ENCODE assay signal across 18 cellular contexts in the genomic region with DNA sequence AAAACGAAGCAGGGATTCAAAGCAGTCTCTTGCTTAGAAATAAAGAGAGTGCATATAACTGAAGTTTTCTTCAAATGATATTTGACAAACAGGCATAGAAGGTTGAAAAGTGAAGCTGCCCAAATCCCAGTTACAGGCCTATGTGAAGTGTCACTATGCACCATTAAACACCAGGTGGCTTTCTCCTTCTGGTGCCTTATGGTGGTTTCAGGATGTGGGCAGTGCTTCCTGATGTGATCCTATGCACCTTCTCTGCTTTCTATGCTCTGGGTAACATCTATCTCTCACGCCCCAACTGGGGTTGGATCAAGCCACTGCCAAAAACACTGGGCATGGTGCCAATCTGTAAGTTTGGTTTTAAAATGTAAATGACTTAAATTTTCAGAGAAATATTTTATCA.
DNase-seq lines count a peak whose midpoint lies in the region; ATAC-seq, FAIRE-seq and TF ChIP-seq lines count a peak whose summit lies in the region.
"Had no signal": no experiment of that assay in that cellular context is flagged by ENCODE, and none has a peak within 500 bp of the region (broad histone marks: within the 10 kb centered on the region; RNA-seq: fewer than 3 reads in every experiment).

No MANE protein-coding gene starts in this region.

- H3K4me3 ChIP-seq in endodermal cell (ENCODE audit: low read length) = no peak overlapping the region
- H3K4me3 ChIP-seq in smooth muscle cell = no peak overlapping the region
- H3K4me3 ChIP-seq: dorsolateral prefrontal cortex, skin epidermis, upper lobe of left lung had no signal

- H3K9me3 ChIP-seq in endodermal cell (ENCODE audit: control insufficient read depth, low read length) = no peaks in the 10 kb centered on the region
- no peaks in the 10 kb centered on the region for H3K9me3 ChIP-seq in smooth muscle cell (replicated peaks; ENCODE audit: low read depth)
- H3K9me3 ChIP-seq: upper lobe of left lung had no signal

- no peak for FAIRE-seq in GM19239 (lab: Jason Lieb, UNC)

- no peaks in the 10 kb centered on the region for H3K9me3 Mint-ChIP-seq in endodermal cell
- H3K9me3 Mint-ChIP-seq: brain had no signal

- H3K4me2 ChIP-seq in smooth muscle cell = no peak overlapping the region

- no peak overlapping the region for H3K4me3 Mint-ChIP-seq in endodermal cell
- H3K4me3 Mint-ChIP-seq: B cell, brain had no signal

- H3K27ac Mint-ChIP-seq in endodermal cell = no peak overlapping the region
- H3K27ac Mint-ChIP-seq: B cell, brain had no signal

- DNase-seq in D341Med (ENCODE audit: low spot score) (peak; percentile 16), NCI-H146 (lab: John Stamatoyannopoulos, UW) (peak; percentile 51), endodermal cell (peak; percentile 50), GM19239 (ENCODE audit: insufficient read length, low spot score) (no peak), smooth muscle cell (lab: John Stamatoyannopoulos, UW; ENCODE audit: unreplicated experiment) (no peak)
- no peak for DNase-seq in activated naive CD4-positive, alpha-beta T cell treated with Interleukin-2 at 50 U/mL for 16 hours
- DNase-seq: activated CD8-positive, alpha-beta memory T cell treated with anti-CD3 and anti-CD28 coated beads, Interleukin-2, amount 50 U/mL, for 48 hours; activated naive CD4-positive, alpha-beta T cell treated with anti-CD3 and anti-CD28 coated beads, Interleukin-2, amount 50 U/mL, for 16 hours; dorsolateral prefrontal cortex; hypothalamus; NCI-H2227 treated with DMSO at 0.1 percent for 48 hours; stimulated activated naive CD4-positive, alpha-beta T cell treated with Interleukin-2 at 50 U/mL for 16 hours; upper lobe of left lung had no signal

- TF ChIP-seq CTCF in endodermal cell (conservative IDR thresholded peaks at IDR 0.05) (peak; percentile 68), smooth muscle cell (IDR thresholded peaks at IDR 0.05; ENCODE audit: borderline replicate concordance, insufficient read depth, poor library complexity, severe bottlenecking) (no peak)

- H3K9ac ChIP-seq in endodermal cell (ENCODE audit: extremely low read depth, low read length, poor library complexity, severe bottlenecking) (no peak overlapping the region), smooth muscle cell (ENCODE audit: low read depth) (no peak overlapping the region)

- H3K36me3 Mint-ChIP-seq in endodermal cell (ENCODE audit: low read depth) = no peaks in the 10 kb centered on the region
- H3K36me3 Mint-ChIP-seq: brain had no signal

- H3K27me3 Mint-ChIP-seq in endodermal cell (ENCODE audit: insufficient read depth) = no peaks in the 10 kb centered on the region
- H3K27me3 Mint-ChIP-seq: B cell, brain had no signal

- H3K4me1 ChIP-seq in endodermal cell (ENCODE audit: control insufficient read depth, insufficient read depth, low read length) (no peaks in the 10 kb centered on the region), smooth muscle cell (ENCODE audit: low read depth) (no peaks in the 10 kb centered on the region)
- H3K4me1 ChIP-seq: upper lobe of left lung had no signal

- WGBS in endodermal cell (ENCODE audit: insufficient coverage in 1 of 2, insufficient read length in 1 of 2), 2 experiments = 86% methylated on average over 2 of the region's 2 CpGs; no CpG with 5 or more reads in 1 of the 2 experiments
- WGBS in smooth muscle cell (ENCODE audit: low lambda C conversion rate) = 88% methylated on average over 2 of the region's 2 CpGs

- no peak overlapping the region for H3K27ac ChIP-seq in endodermal cell (ENCODE audit: low read depth, low read length)
- H3K27ac ChIP-seq in smooth muscle cell (ENCODE audit: low read depth) = no peak overlapping the region
- H3K27ac ChIP-seq: dorsolateral prefrontal cortex, skin epidermis, upper lobe of left lung had no signal

- H3K36me3 ChIP-seq in endodermal cell (ENCODE audit: control insufficient read depth, insufficient read depth, low read length) (no peaks in the 10 kb centered on the region), smooth muscle cell (ENCODE audit: low read depth) (no peaks in the 10 kb centered on the region)
- H3K36me3 ChIP-seq: upper lobe of left lung had no signal

- H3K4me1 Mint-ChIP-seq in endodermal cell = no peaks in the 10 kb centered on the region
- H3K4me1 Mint-ChIP-seq: B cell, brain had no signal

- H3K79me2 ChIP-seq in smooth muscle cell (ENCODE audit: low read depth) = no peaks in the 10 kb centered on the region

- no peak overlapping the region for H2AFZ ChIP-seq in smooth muscle cell (ENCODE audit: low read depth)

- ATAC-seq in GM18907 (IDR thresholded peaks at IDR 0.05; ENCODE audit: unreplicated experiment) = peak; percentile 68
- ATAC-seq in GM21576 (IDR thresholded peaks at IDR 0.05; ENCODE audit: unreplicated experiment) = no peak

- no peaks in the 10 kb centered on the region for H3F3A ChIP-seq in smooth muscle cell (ENCODE audit: low read depth)

- H3K27me3 ChIP-seq in endodermal cell (ENCODE audit: control insufficient read depth, insufficient read depth, low read length, poor library complexity, severe bottlenecking) (no peaks in the 10 kb centered on the region), smooth muscle cell (ENCODE audit: low read depth) (no peaks in the 10 kb centered on the region)
- H3K27me3 ChIP-seq: dorsolateral prefrontal cortex, upper lobe of left lung had no signal

- no peaks in the 10 kb centered on the region for H4K20me1 ChIP-seq in smooth muscle cell (ENCODE audit: low read depth)

Comparison
In these comparisons a context has a peak if more than half of its experiments do, and no peak if none do; other contexts are left out.
1. DNase-seq: peak in D341Med (single experiment), NCI-H146 (single experiment) and endodermal cell (single experiment); none in GM19239 (single experiment), activated naive CD4-positive, alpha-beta T cell treated with Interleukin-2 at 50 U/mL for 16 hours (single experiment) and smooth muscle cell (single experiment).